Comparison of ENCODE assay signal across 1 cellular context in the genomic region with DNA sequence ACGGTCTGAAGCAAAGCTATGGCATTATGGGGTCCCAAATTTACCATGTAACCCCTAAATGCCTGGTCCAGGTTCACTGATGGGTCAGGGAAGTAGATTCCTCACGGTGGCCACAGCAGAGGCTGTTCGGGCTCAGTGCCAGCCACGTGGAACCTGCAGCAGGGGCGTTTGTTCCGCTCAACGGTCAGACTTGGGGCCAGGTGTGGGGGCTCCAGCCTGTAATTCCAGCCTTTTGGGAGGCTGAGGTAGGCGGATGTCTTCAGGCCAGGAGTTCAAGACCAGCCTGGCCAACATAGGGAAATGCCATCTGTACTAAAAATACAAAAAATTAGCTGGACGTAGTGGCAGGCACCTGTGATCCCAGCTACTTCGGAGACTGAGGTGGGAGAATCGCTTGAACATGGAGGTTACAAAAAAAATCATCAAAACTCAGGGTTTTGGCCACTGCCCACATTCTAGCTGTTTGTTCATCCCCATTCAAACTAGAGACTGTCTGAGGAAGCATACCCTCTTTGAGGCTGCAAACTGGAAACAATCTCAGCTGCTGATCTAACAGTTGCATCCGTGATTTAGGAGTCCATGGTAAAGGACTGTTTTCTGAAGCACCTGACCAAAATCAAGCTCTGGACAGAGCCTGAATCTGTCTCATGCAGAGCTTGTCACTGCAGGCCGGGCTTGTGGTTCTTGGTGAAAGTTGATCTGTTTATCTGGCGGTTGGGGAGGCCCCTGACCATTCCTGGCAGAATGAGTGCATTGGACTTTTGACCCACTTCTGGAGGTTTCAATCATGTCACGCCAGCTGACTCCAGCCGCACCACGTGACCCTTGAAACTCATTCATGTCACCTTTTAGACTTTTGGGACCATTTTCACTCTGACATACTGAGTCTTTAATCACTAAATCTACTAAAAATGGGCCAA.
TF ChIP-seq lines count a peak whose summit lies in the region.

No MANE protein-coding gene starts in this region.

TF ChIP-seq in IMR-90, 13 proteins besides CTCF, POLR2A, EP300 and RAD21:
- TF ChIP-seq, protein P1, sequence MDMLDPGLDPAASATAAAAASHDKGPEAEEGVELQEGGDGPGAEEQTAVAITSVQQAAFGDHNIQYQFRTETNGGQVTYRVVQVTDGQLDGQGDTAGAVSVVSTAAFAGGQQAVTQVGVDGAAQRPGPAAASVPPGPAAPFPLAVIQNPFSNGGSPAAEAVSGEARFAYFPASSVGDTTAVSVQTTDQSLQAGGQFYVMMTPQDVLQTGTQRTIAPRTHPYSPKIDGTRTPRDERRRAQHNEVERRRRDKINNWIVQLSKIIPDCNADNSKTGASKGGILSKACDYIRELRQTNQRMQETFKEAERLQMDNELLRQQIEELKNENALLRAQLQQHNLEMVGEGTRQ (IDR thresholded peaks at IDR 0.05; ENCODE audit: low read depth, low read length) = peak; percentile 83
- TF ChIP-seq FOS (IDR thresholded peaks at IDR 0.05; ENCODE audit: low read depth, low read length) = no peak
TF ChIP-seq in IMR-90: peak in this region for 1.
